Comparison of ENCODE assay signal across 8 cellular contexts in the genomic region with DNA sequence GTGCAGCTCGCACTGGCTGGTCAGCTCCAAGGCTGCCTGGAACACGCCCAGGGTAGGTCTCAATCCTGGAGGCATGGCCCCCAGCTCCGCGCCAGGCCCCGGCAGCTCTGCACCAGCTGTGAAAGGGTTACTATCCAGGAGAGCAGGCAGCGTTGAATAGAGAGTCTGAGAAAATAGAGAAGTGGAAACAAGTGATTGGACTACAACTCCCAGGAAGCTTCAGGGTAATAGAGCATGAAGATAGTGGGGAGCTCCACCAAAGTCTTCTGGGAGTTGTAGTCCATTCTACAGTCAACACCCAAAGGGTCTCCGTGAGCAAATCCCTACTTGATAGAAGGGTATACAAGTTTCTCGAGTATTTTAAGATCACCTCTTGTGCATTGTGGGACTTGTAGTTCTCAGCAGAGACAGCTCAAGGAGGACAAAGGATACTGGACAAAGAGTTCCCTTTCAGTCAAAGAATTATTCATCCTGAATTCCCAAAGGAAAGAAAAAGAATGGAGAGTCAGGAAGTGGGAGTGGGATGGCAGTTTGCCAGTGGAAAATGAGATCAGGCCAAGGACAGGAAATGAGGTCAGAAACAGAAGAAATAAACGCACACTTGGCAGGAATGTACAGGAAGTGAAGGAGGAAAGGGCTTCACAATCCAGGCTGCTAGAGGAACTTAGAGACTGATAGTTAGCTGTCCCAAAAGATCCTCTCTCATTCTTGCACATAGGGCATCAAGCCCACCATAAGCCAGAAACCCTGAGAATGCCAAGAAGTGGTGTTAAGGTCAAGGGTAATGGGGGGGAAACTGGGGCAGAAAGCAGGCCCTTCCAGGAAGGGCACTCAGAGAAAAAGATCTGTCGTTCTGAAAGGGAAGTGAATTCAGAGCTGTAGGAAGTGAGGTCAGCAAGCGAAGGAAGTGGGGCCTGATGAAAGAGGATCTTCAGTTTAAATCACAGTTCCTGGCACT. TPM values are rescaled to one million over a fixed set of nuclear protein-coding genes. Genes with fewer than 3 reads are reported as not detected.
A peak's percentile ranks its signal among the peaks of the same experiment; 100 is the strongest.
DNase-seq lines count a peak whose midpoint lies in the region; ATAC-seq and TF ChIP-seq lines count a peak whose summit lies in the region.

No MANE protein-coding gene starts in this region.

- in situ Hi-C loops in Panc1 (cut with HindIII; ENCODE audit: low pct_unique_long_range_greater_than_20kb, low sequenced_read_pairs), result no loop called here

- 0 out of 2 replicates have a peak, but pooled peaks have one; percentile 32 for ATAC-seq in Panc1
- peak; percentile 60 for ATAC-seq in stimulated activated memory B cell treated with anti-CD40 and anti-IgM and Interleukin-4, amounts not matched to agents 10 μg/mL and 1 μg/mL and 100 μg/mL, for 72 hours
- no peak for ATAC-seq in GM21786 (IDR thresholded peaks at IDR 0.05; ENCODE audit: unreplicated experiment)
- ATAC-seq in HG03342 (IDR thresholded peaks at IDR 0.05; ENCODE audit: unreplicated experiment), result no peak

- H3K36me3 ChIP-seq in CD8-positive, alpha-beta memory T cell (ENCODE audit: insufficient read depth, low read length), result no peaks in the 10 kb centered on the region
- H3K36me3 ChIP-seq in Panc1 (ENCODE audit: control insufficient read depth, insufficient read depth, low read length) (no peaks in the 10 kb centered on the region), breast epithelium (no peaks in the 10 kb centered on the region)

- CTCF ChIA-PET in CD8-positive, alpha-beta memory T cell (lab: Charles Lee), result interaction anchor here (1.0 to 1.8 kb wide), 6 partner anchors 9 to 391 kb away, joined by 3 to 8 read pairs (median 4); a partner anchor contains a TSS
- CTCF ChIA-PET in Panc1 (lab: Charles Lee), result no interaction called here

- no peaks in the 10 kb centered on the region for H3K27me3 Mint-ChIP-seq in CD8-positive, alpha-beta memory T cell
- no peaks in the 10 kb centered on the region for H3K27me3 Mint-ChIP-seq in stimulated activated memory B cell treated with anti-CD40 and anti-IgM and Interleukin-4, amounts not matched to agents 10 μg/mL and 1 μg/mL and 100 μg/mL, for 72 hours

- intact Hi-C loops in Panc1 (cut with micrococcal nuclease; ENCODE audit: unreplicated experiment) (no loop called here), breast epithelium (cut with DNase I; ENCODE audit: low total_unique reads) (no loop called here)

- H3K4me1 ChIP-seq in CD8-positive, alpha-beta memory T cell (ENCODE audit: insufficient read depth, low read length), result peaks cover 37% of the 10 kb centered on the region
- no peaks in the 10 kb centered on the region for H3K4me1 ChIP-seq in Panc1 (ENCODE audit: control insufficient read depth, insufficient read depth, low read length)
- no peaks in the 10 kb centered on the region for H3K4me1 ChIP-seq in breast epithelium

- TF ChIP-seq CTCF in Panc1 (IDR thresholded peaks at IDR 0.05) (no peak), breast epithelium (IDR thresholded peaks at IDR 0.05) (peak in 1 of 3 donors; percentile 12)

- POLR2A ChIA-PET in CD8-positive, alpha-beta memory T cell (lab: Charles Lee), result interaction anchor here (0.6 to 1.7 kb wide), 4 partner anchors 10 to 106 kb away, joined by 3 to 5 read pairs (median 4); a partner anchor contains a TSS
- POLR2A ChIA-PET in Panc1 (lab: Charles Lee), result interaction anchor here (0.6 kb wide), 1 partner anchor 9 kb away, joined by 13 read pairs; no protein-coding TSS in a partner anchor

- H3K27ac Mint-ChIP-seq in CD8-positive, alpha-beta memory T cell, result peak overlapping the region; percentile 25 to 88 (median 66)
- H3K27ac Mint-ChIP-seq in stimulated activated memory B cell treated with anti-CD40 and anti-IgM and Interleukin-4, amounts not matched to agents 10 μg/mL and 1 μg/mL and 100 μg/mL, for 72 hours, result peak overlapping the region; percentile 13

- peaks cover 34 to 37% (median 35%) of the 10 kb centered on the region in 3 donors for H3K4me1 Mint-ChIP-seq in CD8-positive, alpha-beta memory T cell
- H3K4me1 Mint-ChIP-seq in stimulated activated memory B cell treated with anti-CD40 and anti-IgM and Interleukin-4, amounts not matched to agents 10 μg/mL and 1 μg/mL and 100 μg/mL, for 72 hours, result peaks cover 22% of the 10 kb centered on the region

- peak overlapping the region in 5 of 7 donors; percentile 27 to 60 (median 40) for H3K4me3 Mint-ChIP-seq in CD8-positive, alpha-beta memory T cell
- no peak overlapping the region for H3K4me3 Mint-ChIP-seq in stimulated activated memory B cell treated with anti-CD40 and anti-IgM and Interleukin-4, amounts not matched to agents 10 μg/mL and 1 μg/mL and 100 μg/mL, for 72 hours

- no TSS peak for BruUV-seq in Panc1 (replicated peaks; lab: Mats Ljungman, UMichigan)

- H3K27ac ChIP-seq in CD8-positive, alpha-beta memory T cell (ENCODE audit: low read depth, low read length), result peak overlapping the region; percentile 36
- H3K27ac ChIP-seq in Panc1 (ENCODE audit: low read length), result peak overlapping the region; percentile 30; the same call in 1 of the 2 replicates
- peak overlapping the region; percentile 54 to 87 for H3K27ac ChIP-seq in breast epithelium

- no peak for TF ChIP-seq POLR2A in breast epithelium (IDR thresholded peaks at IDR 0.05)

- no peak overlapping the region for H3K4me3 ChIP-seq in CD8-positive, alpha-beta memory T cell (ENCODE audit: low read length)
- no peak overlapping the region for H3K4me3 ChIP-seq in Panc1 (ENCODE audit: low read depth in 2 of 2, low read length in 2 of 2)
- H3K4me3 ChIP-seq in breast epithelium, result peak overlapping the region in 1 of 3 donors; percentile 6

- peaks cover 0 to 16% (median 6%) of the 10 kb centered on the region in 3 donors for H3K36me3 Mint-ChIP-seq in CD8-positive, alpha-beta memory T cell
- peaks cover 16% of the 10 kb centered on the region for H3K36me3 Mint-ChIP-seq in stimulated activated memory B cell treated with anti-CD40 and anti-IgM and Interleukin-4, amounts not matched to agents 10 μg/mL and 1 μg/mL and 100 μg/mL, for 72 hours

- H3K9me3 Mint-ChIP-seq in CD8-positive, alpha-beta memory T cell, result peaks cover 3 to 13% (median 7%) of the 10 kb centered on the region in 5 donors
- peaks cover 18% of the 10 kb centered on the region for H3K9me3 Mint-ChIP-seq in stimulated activated memory B cell treated with anti-CD40 and anti-IgM and Interleukin-4, amounts not matched to agents 10 μg/mL and 1 μg/mL and 100 μg/mL, for 72 hours

- peak in 2 of 5 donors; percentile 47 to 67 for DNase-seq in CD8-positive, alpha-beta memory T cell
- DNase-seq in HS-27A (ENCODE audit: low read depth), result peak; percentile 85
- DNase-seq in Panc1 (ENCODE audit: low read depth, low spot score), result no peak
- no peak for DNase-seq in breast epithelium (ENCODE audit: low spot score in 2 of 2)
- peak; percentile 83 for DNase-seq in iris pigment epithelial cell (ENCODE audit: low read depth)

- H3K27me3 ChIP-seq in CD8-positive, alpha-beta memory T cell (ENCODE audit: insufficient read depth, low read length, poor library complexity, severe bottlenecking), result no peaks in the 10 kb centered on the region
- no peaks in the 10 kb centered on the region for H3K27me3 ChIP-seq in Panc1 (ENCODE audit: control insufficient read depth, insufficient read depth, low read length)
- H3K27me3 ChIP-seq in breast epithelium, result no peaks in the 10 kb centered on the region

- no peaks in the 10 kb centered on the region for H3K9me3 ChIP-seq in CD8-positive, alpha-beta memory T cell (ENCODE audit: low read length)
- H3K9me3 ChIP-seq in Panc1 (ENCODE audit: control insufficient read depth, insufficient read depth, low read depth, low read length) (no peaks in the 10 kb centered on the region), breast epithelium (no peaks in the 10 kb centered on the region)

RNA-seq across cellular contexts. Expression of a gene that starts 5.5 kb away (rescaled TPM):
- total RNA-seq in CD8-positive, alpha-beta memory T cell, result under 1 TPM; 0.68 to 0.69 TPM
- 0.40 TPM for polyA plus RNA-seq in CD8-positive, alpha-beta memory T cell
- total RNA-seq in Panc1 (2021; ENCODE audit: unreplicated experiment), result 3.3 TPM
- polyA plus RNA-seq in Panc1 (2012; ENCODE audit: insufficient read length), result 5.8 TPM
- total RNA-seq in breast epithelium, result 1 to 10 TPM in 2 of 3 donors, under 1 TPM in 1; 0.32 to 1.9 (median 1.3) TPM

RNA-seq across cellular contexts. Expression of a gene that starts 15.3 kb away (rescaled TPM):
- under 1 TPM; 0.20 to 0.22 TPM for total RNA-seq in CD8-positive, alpha-beta memory T cell
- polyA plus RNA-seq in CD8-positive, alpha-beta memory T cell, result 0.09 TPM
- total RNA-seq in Panc1 (2021; ENCODE audit: unreplicated experiment) (0.41 TPM), breast epithelium (10 to 100 TPM in 2 of 3 donors, 1 to 10 TPM in 1; 7.7 to 28.2 (median 10.7) TPM)
- 0.92 TPM for polyA plus RNA-seq in Panc1 (2012; ENCODE audit: insufficient read length)

RNA-seq across cellular contexts. Expression of a gene that starts 21.6 kb away (rescaled TPM):
- total RNA-seq in CD8-positive, alpha-beta memory T cell, result not detected
- polyA plus RNA-seq in CD8-positive, alpha-beta memory T cell, result not detected
- total RNA-seq in Panc1 (2021; ENCODE audit: unreplicated experiment) (not detected), breast epithelium (under 1 TPM in 1 of 3 donors, not detected in 2; 0.29 TPM)
- polyA plus RNA-seq in Panc1 (2012; ENCODE audit: insufficient read length), result not detected

RNA-seq across cellular contexts. Expression of a gene that starts 27.4 kb away (rescaled TPM):
- under 1 TPM; 0.09 TPM for total RNA-seq in CD8-positive, alpha-beta memory T cell
- polyA plus RNA-seq in CD8-positive, alpha-beta memory T cell, result not detected
- total RNA-seq in Panc1 (2021; ENCODE audit: unreplicated experiment) (0.13 TPM), breast epithelium (1 to 10 TPM in 2 of 3 donors, under 1 TPM in 1; 0.48 to 6.2 (median 3.1) TPM)
- not detected for polyA plus RNA-seq in Panc1 (2012; ENCODE audit: insufficient read length)

RNA-seq across cellular contexts. Expression of a gene that starts 29.3 kb away (rescaled TPM):
- total RNA-seq in CD8-positive, alpha-beta memory T cell, result not detected
- polyA plus RNA-seq in CD8-positive, alpha-beta memory T cell, result 0.33 TPM
- total RNA-seq in Panc1 (2021; ENCODE audit: unreplicated experiment), result 0.08 TPM
- 0.82 TPM for polyA plus RNA-seq in Panc1 (2012; ENCODE audit: insufficient read length)
- 1 to 10 TPM in 2 of 3 donors, not detected in 1; 2.6 to 5.9 TPM for total RNA-seq in breast epithelium

Comparison
In these comparisons a context has a peak if more than half of its experiments do, and no peak if none do; other contexts are left out.
1. DNase-seq: peak in HS-27A (single experiment) and iris pigment epithelial cell (single experiment); none in Panc1 (single experiment) and breast epithelium (0 of 2).
2. ATAC-seq: peak in Panc1 (single experiment) and stimulated activated memory B cell treated with anti-CD40 and anti-IgM and Interleukin-4, amounts not matched to agents 10 μg/mL and 1 μg/mL and 100 μg/mL, for 72 hours (single experiment); none in GM21786 (single experiment) and HG03342 (single experiment).
3. Peak in every context shown above with its lines, with median percentiles within 50 percentile points of each other: H3K27ac ChIP-seq.